In genomic region chr6:169923468-169924464, GRCh38 we compare ENCODE assay signal across 22 cellular contexts.
"Had no signal": no experiment of that assay in that cellular context is flagged by ENCODE, and none has a peak within 500 bp of the region (broad histone marks: within the 10 kb centered on the region; RNA-seq: fewer than 3 reads in every experiment).

No MANE protein-coding gene starts in this region.

- H3K4me3 Mint-ChIP-seq: dendritic cell treated with granulocyte-macrophage colony-stimulating factor and Interleukin-4, amounts not matched to agents 40 ng/mL and 50 ng/mL, for 4 days; nephron progenitor cell had no signal

- H3K36me3 ChIP-seq: esophagus squamous epithelium, neutrophil, stomach, thoracic aorta, transverse colon had no signal

- H3K27me3 ChIP-seq: transverse colon had no signal

- H3K9me3 Mint-ChIP-seq: nephron progenitor cell had no signal

- H3K9me3 ChIP-seq: esophagus squamous epithelium, neutrophil, psoas muscle, stomach, thoracic aorta, transverse colon had no signal

- FAIRE-seq: colon had no signal

- H3K4me3 ChIP-seq: esophagus squamous epithelium, lung, psoas muscle, skin epidermis, stomach, thoracic aorta, transverse colon had no signal

- H3K27me3 Mint-ChIP-seq: dendritic cell treated with granulocyte-macrophage colony-stimulating factor and Interleukin-4, amounts not matched to agents 40 ng/mL and 50 ng/mL, for 4 days had no signal

- DNase-seq: esophagus squamous epithelium; foreskin fibroblast; left colon; left ventricle myocardium superior; mesenchymal stem cell; midbrain; nephron progenitor cell; psoas muscle; retina; stimulated activated CD4-positive, alpha-beta T cell treated with anti-CD3 and anti-CD28 coated beads, Interleukin-2, amount 100 ng/mL, for 24 hours; stimulated activated CD4-positive, alpha-beta T cell treated with anti-CD3 and anti-CD28 coated beads, Interleukin-4, amount 100 ng/mL, for 4 hours; stimulated activated naive CD4-positive, alpha-beta T cell; stomach; substantia nigra; transverse colon had no signal

- H3K27ac Mint-ChIP-seq: dendritic cell treated with granulocyte-macrophage colony-stimulating factor and Interleukin-4, amounts not matched to agents 40 ng/mL and 50 ng/mL, for 4 days; nephron progenitor cell had no signal

- H3K27ac ChIP-seq: esophagus squamous epithelium, neutrophil, psoas muscle, skin epidermis, stomach, thoracic aorta, transverse colon had no signal

- ATAC-seq: left colon, left ventricle myocardium superior, psoas muscle, sciatic nerve had no signal

- H3K4me1 ChIP-seq: esophagus squamous epithelium, psoas muscle, transverse colon had no signal
